12 cellular contexts compared by ENCODE assay signal in genomic region chr1:40898434-40898900, GRCh38. TPM values are rescaled to one million over a fixed set of nuclear protein-coding genes. Genes with fewer than 3 reads are reported as not detected.
DNase-seq lines count a peak whose midpoint lies in the region; ATAC-seq and TF ChIP-seq lines count a peak whose summit lies in the region.
"Had no signal": no experiment of that assay in that cellular context is flagged by ENCODE, and none has a peak within 500 bp of the region (broad histone marks: within the 10 kb centered on the region; RNA-seq: fewer than 3 reads in every experiment).

No MANE protein-coding gene starts in this region.

- TF ChIP-seq POLR2A in IMR-90 (IDR thresholded peaks at IDR 0.05; ENCODE audit: low read depth, low read length) = no peak

- no peak overlapping the region for H3K9ac ChIP-seq in IMR-90 (ENCODE audit: low read depth, low read length)

- H3K14ac ChIP-seq in IMR-90 (replicated peaks; ENCODE audit: low read depth, low read length) = peak overlapping the region; percentile 72; the same call in 1 of the 2 replicates

- H2AK9ac ChIP-seq in IMR-90 (replicated peaks; ENCODE audit: low read depth, low read length, poor library complexity) = peak overlapping the region; percentile 48

- ATAC-seq in IMR-90 (ENCODE audit: low read depth) = peak; percentile 50; the same call in 1 of the 2 replicates

- H3K4me1 Mint-ChIP-seq in CD14-positive monocyte = peaks cover 30% of the 10 kb centered on the region
- H3K4me1 Mint-ChIP-seq: CD8-positive, alpha-beta memory T cell had no signal

- dilution Hi-C loops in IMR-90 (cut with HindIII; ENCODE audit: low sequenced_read_pairs, unreplicated experiment) = no loop called here

- no peak for TF ChIP-seq RAD21 in IMR-90 (IDR thresholded peaks at IDR 0.05; ENCODE audit: low read length)

- no peaks in the 10 kb centered on the region for H3K27me3 ChIP-seq in IMR-90 (ENCODE audit: control insufficient read depth, insufficient read depth, low read length)

- POLR2A ChIA-PET in IMR-90 (lab: Charles Lee; ENCODE audit: unreplicated experiment) = no interaction called here

- H3K4me3 Mint-ChIP-seq in CD14-positive monocyte = peak overlapping the region in 1 of 2 donors; percentile 39
- H3K4me3 Mint-ChIP-seq: CD8-positive, alpha-beta memory T cell had no signal

- H3K9me3 Mint-ChIP-seq in CD14-positive monocyte = peaks cover 17 to 23% (median 19%) of the 10 kb centered on the region in 7 donors

- no peak overlapping the region for H3K56ac ChIP-seq in IMR-90 (ENCODE audit: extremely low read depth, insufficient read depth, low read length)

- BruUV-seq in IMR-90 (replicated peaks; lab: Mats Ljungman, UMichigan) = no TSS peak

- H2BK15ac ChIP-seq in IMR-90 (ENCODE audit: low read depth, low read length) = peak overlapping the region; percentile 27; the same call in 1 of the 3 replicates

- CTCF ChIA-PET in IMR-90 (lab: Yijun Ruan, JAX) = no interaction called here

- H2BK120ac ChIP-seq in IMR-90 (ENCODE audit: low read depth, low read length) = peak overlapping the region; percentile 38; the same call in 1 of the 2 replicates

- in situ Hi-C loops in IMR-90 (cut with MboI; ENCODE audit: low sequenced_read_pairs) = no loop called here
- in situ Hi-C loops in T47D (cut with HindIII; ENCODE audit: low pct_unique_long_range_greater_than_20kb, low sequenced_read_pairs) = no loop called here

- H2BK20ac ChIP-seq in IMR-90 (ENCODE audit: low read depth, low read length) = peak overlapping the region; percentile 65; the same call in 1 of the 2 replicates

- no peaks in the 10 kb centered on the region for H3K79me1 ChIP-seq in IMR-90 (ENCODE audit: low read depth in 1 of 2, low read length in 2 of 2)

- H4K8ac ChIP-seq in IMR-90 (ENCODE audit: low read depth in 2 of 2, low read length in 2 of 2) = 0 out of 4 replicates have a peak overlapping the region, but pooled peaks of 1 of the 2 experiments have one; percentile 13

- H3K4me1 ChIP-seq in IMR-90 (ENCODE audit: control insufficient read depth, insufficient read depth, low read length) = peaks cover 14% of the 10 kb centered on the region

- H4K5ac ChIP-seq in IMR-90 (ENCODE audit: low read depth, low read length) = no peak overlapping the region; the same call in 1 of the 2 replicates

- no peak overlapping the region for H4K91ac ChIP-seq in IMR-90 (ENCODE audit: insufficient read depth, low read depth, low read length)

- intact Hi-C loops in CD14-positive monocyte (cut with micrococcal nuclease) = no loop called here
- intact Hi-C loops in IMR-90 (cut with micrococcal nuclease) = no loop called here

- H3K4me2 ChIP-seq in IMR-90 (ENCODE audit: low read depth, low read length) = 0 out of 2 replicates have a peak overlapping the region, but pooled peaks have one; percentile 20

- peak overlapping the region; percentile 40 for H2AFZ ChIP-seq in IMR-90 (replicated peaks; ENCODE audit: low read length, poor library complexity)

- no peaks in the 10 kb centered on the region for H4K20me1 ChIP-seq in IMR-90 (ENCODE audit: insufficient read depth, low read length)

- WGBS in IMR-90 (ENCODE audit: extremely low coverage in 2 of 2, insufficient read length in 1 of 2), 2 experiments = no CpG with 5 or more reads among the region's 4 CpGs

- H3K27me3 Mint-ChIP-seq in CD14-positive monocyte (ENCODE audit: low read depth in 3 of 3) = peaks cover 0 to 3% (median 0%) of the 10 kb centered on the region in 3 donors

- DNase-seq in CD14-positive monocyte (ENCODE audit: low spot score) = peak; percentile 76
- DNase-seq in IMR-90 = peak; percentile 49
- peak; percentile 42 to 96 for DNase-seq in T47D (ENCODE audit: low read depth in 1 of 2, low spot score in 1 of 2)
- DNase-seq in myocyte (ENCODE audit: low read depth) = peak; percentile 36
- no peak for DNase-seq in T-helper 2 cell
- DNase-seq in stimulated activated CD4-positive, alpha-beta T cell treated with anti-CD3 and anti-CD28 coated beads, Interleukin-4, amount 100 ng/mL, for 24 hours = no peak
- no peak for DNase-seq in stimulated activated CD4-positive, alpha-beta T cell treated with anti-CD3 and anti-CD28 coated beads, Interleukin-15, amount 100 ng/mL, for 24 hours
- DNase-seq in AG08395 (ENCODE audit: low spot score) = no peak
- DNase-seq: activated T-cell treated with anti-CD3 and anti-CD28 coated beads, Interleukin-2, amount 50 U/mL, for 1 hour; CD8-positive, alpha-beta memory T cell; cortex of kidney; occipital lobe had no signal

- no peaks in the 10 kb centered on the region for H3K36me3 ChIP-seq in IMR-90 (ENCODE audit: control insufficient read depth, insufficient read depth, low read length)

- no peak overlapping the region for H3K4me3 ChIP-seq in IMR-90 (ENCODE audit: insufficient read depth, low read depth, low read length)

- H3K27ac ChIP-seq in IMR-90 (ENCODE audit: insufficient read depth, low read length) = no peak overlapping the region

- no peak overlapping the region; the same call in 1 of the 2 replicates for H2AK5ac ChIP-seq in IMR-90 (ENCODE audit: low read depth, low read length)

- peak overlapping the region in 5 of 7 donors; percentile 21 to 86 (median 72) for H3K27ac Mint-ChIP-seq in CD14-positive monocyte
- H3K27ac Mint-ChIP-seq: CD8-positive, alpha-beta memory T cell had no signal

- H3K4ac ChIP-seq in IMR-90 (ENCODE audit: low read depth, low read length) = peak overlapping the region; percentile 5

- H3K9me1 ChIP-seq in IMR-90 (ENCODE audit: insufficient read depth, low read length) = peaks cover 18% of the 10 kb centered on the region

- H2BK5ac ChIP-seq in IMR-90 (ENCODE audit: low read depth, low read length, poor library complexity, severe bottlenecking) = no peak overlapping the region

- peaks cover 2 to 5% of the 10 kb centered on the region in 2 donors for H3K36me3 Mint-ChIP-seq in CD14-positive monocyte

- no peak overlapping the region for H3K18ac ChIP-seq in IMR-90 (ENCODE audit: low read depth, low read length)

- TF ChIP-seq CTCF in CD14-positive monocyte (IDR thresholded peaks at IDR 0.05) = no peak
- no peak for TF ChIP-seq CTCF in IMR-90 (conservative IDR thresholded peaks at IDR 0.05; ENCODE audit: low read depth, low read length)

- peak overlapping the region; percentile 44; the same call in 1 of the 2 replicates for H3K23ac ChIP-seq in IMR-90 (ENCODE audit: low read depth, low read length)

- peaks cover 11% of the 10 kb centered on the region for H3K9me3 ChIP-seq in IMR-90 (ENCODE audit: control insufficient read depth, insufficient read depth, low read length)

TF ChIP-seq in IMR-90, 13 proteins besides CTCF, POLR2A, EP300 and RAD21:
- TF ChIP-seq, protein P1, sequence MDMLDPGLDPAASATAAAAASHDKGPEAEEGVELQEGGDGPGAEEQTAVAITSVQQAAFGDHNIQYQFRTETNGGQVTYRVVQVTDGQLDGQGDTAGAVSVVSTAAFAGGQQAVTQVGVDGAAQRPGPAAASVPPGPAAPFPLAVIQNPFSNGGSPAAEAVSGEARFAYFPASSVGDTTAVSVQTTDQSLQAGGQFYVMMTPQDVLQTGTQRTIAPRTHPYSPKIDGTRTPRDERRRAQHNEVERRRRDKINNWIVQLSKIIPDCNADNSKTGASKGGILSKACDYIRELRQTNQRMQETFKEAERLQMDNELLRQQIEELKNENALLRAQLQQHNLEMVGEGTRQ (IDR thresholded peaks at IDR 0.05; ENCODE audit: low read depth, low read length) = no peak
- no peak for TF ChIP-seq MXI1 (IDR thresholded peaks at IDR 0.05; ENCODE audit: borderline replicate concordance, low read depth, low read length)
- TF ChIP-seq FOS (IDR thresholded peaks at IDR 0.05; ENCODE audit: low read depth, low read length) = no peak
- no peak for TF ChIP-seq MAZ (IDR thresholded peaks at IDR 0.05; ENCODE audit: borderline replicate concordance, low read depth, low read length)
- TF ChIP-seq CEBPB (IDR thresholded peaks at IDR 0.05; ENCODE audit: low read depth, low read length) = no peak
TF ChIP-seq in IMR-90: peak in this region for 0.

RNA-seq across cellular contexts. Expression of gene CITED4, which starts 36.3 kb away (rescaled TPM):
- 10 to 100 TPM in 1 of 2 donors, 1 to 10 TPM in 1; 2.4 to 18.8 TPM for polyA plus RNA-seq in CD14-positive monocyte
- total RNA-seq in IMR-90 (2012; rRNA removed) = under 0.01 and 0.28 TPM in 2 replicates
- 1.6 and 2.2 TPM in 2 replicates for polyA plus RNA-seq in IMR-90 (2012; rRNA removed)
- polyA plus RNA-seq in IMR-90 (2012; cell fraction: cytosol; rRNA removed) = 1.7 and 7.4 TPM in 2 replicates
- polyA plus RNA-seq in IMR-90 (2012; cell fraction: nucleus; rRNA removed; ENCODE audit: low replicate concordance) = 1.2 and 3.1 TPM in 2 replicates
- 4.9 and 5.0 TPM in 2 replicates for total RNA-seq in myocyte
- polyA plus RNA-seq in myocyte (2012) = 0.64 TPM

Comparison
In these comparisons a context has a peak if more than half of its experiments do, and no peak if none do; other contexts are left out.
1. DNase-seq: peak in CD14-positive monocyte (single experiment), IMR-90 (single experiment), T47D (2 of 2) and myocyte (single experiment); none in T-helper 2 cell (0 of 5), stimulated activated CD4-positive, alpha-beta T cell treated with anti-CD3 and anti-CD28 coated beads, Interleukin-4, amount 100 ng/mL, for 24 hours (single experiment), stimulated activated CD4-positive, alpha-beta T cell treated with anti-CD3 and anti-CD28 coated beads, Interleukin-15, amount 100 ng/mL, for 24 hours (single experiment) and AG08395 (single experiment).